In the genomic region with DNA sequence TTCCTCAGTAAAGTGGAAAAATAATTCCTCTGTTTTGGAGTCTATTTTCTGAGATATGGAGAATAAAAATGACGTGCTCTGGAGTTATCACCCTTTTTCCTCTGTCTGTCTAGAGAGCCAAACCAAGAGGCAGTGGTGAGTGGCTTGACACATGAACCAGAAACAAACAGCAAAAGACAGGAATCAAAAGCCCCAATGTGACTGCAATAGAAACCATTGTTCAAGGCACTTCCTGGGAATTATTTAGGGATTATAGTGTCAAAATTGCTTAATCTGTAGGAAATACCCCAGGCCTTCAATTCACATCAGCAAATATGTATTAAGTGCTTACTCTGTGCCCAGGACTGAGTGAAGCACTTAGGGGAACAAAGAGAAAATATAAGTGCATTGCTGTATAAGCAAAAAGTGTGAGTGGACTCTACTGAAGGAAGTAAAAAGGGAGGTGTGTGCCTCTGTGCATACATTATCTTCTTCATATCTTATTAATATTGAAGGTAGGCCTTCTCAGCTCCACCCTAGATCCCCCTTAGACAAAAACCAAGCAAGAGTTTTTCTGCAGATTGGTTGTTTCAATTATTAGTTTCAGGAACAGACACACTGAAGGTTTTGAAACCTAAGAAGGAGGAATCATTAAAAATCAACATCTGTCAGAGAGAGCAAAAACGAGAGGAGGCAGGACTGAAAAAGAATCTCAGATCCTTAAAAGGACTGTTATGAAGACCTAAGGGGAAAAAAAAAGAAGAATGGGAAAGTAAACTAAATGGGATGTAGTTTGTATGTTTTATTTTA, we compare ENCODE assay signal across 1 cellular context.
TF ChIP-seq lines count a peak whose summit lies in the region.

No MANE protein-coding gene starts in this region.

TF ChIP-seq in H1, 55 proteins besides CTCF, POLR2A, EP300 and RAD21 (continued from another document):
- no peak for TF ChIP-seq RNF2 (IDR thresholded peaks at IDR 0.05; ENCODE audit: borderline replicate concordance, low read depth, low read length, missing control alignments, poor library complexity, severe bottlenecking)
- TF ChIP-seq CBX5 (IDR thresholded peaks at IDR 0.05; ENCODE audit: low read depth, low read length) = no peak
